ENCODE assay signal across 9 cellular contexts in genomic region chr16:87809150-87809902, GRCh38. TPM values are rescaled to one million over a fixed set of nuclear protein-coding genes. Genes with fewer than 3 reads are reported as not detected.
DNase-seq lines count a peak whose midpoint lies in the region; ATAC-seq and TF ChIP-seq lines count a peak whose summit lies in the region.
"Had no signal": no experiment of that assay in that cellular context is flagged by ENCODE, and none has a peak within 500 bp of the region (broad histone marks: within the 10 kb centered on the region; RNA-seq: fewer than 3 reads in every experiment).

No MANE protein-coding gene starts in this region.

- intact Hi-C loops in CD4-positive, alpha-beta T cell (cut with DNase I, micrococcal nuclease) = no loop called here

- no peaks in the 10 kb centered on the region for H3K9me3 Mint-ChIP-seq in CD4-positive, alpha-beta T cell
- no peaks in the 10 kb centered on the region for H3K9me3 Mint-ChIP-seq in mesothelial cell of epicardium
- H3K9me3 Mint-ChIP-seq: nephron had no signal

- TF ChIP-seq CTCF in CD4-positive, alpha-beta T cell (IDR thresholded peaks at IDR 0.05) = no peak
- TF ChIP-seq CTCF in RWPE2 (IDR thresholded peaks at IDR 0.05; ENCODE audit: poor library complexity, severe bottlenecking) = no peak
- TF ChIP-seq CTCF in mesothelial cell of epicardium (IDR thresholded peaks at IDR 0.05; ENCODE audit: unreplicated experiment) = no peak

- CTCF ChIA-PET in CD4-positive, alpha-beta T cell (lab: Charles Lee) = interaction anchor here (1.6 kb wide), 1 partner anchor 30 kb away, joined by 5 read pairs; no protein-coding TSS in a partner anchor

- H3K36me3 Mint-ChIP-seq in CD4-positive, alpha-beta T cell (ENCODE audit: low read depth) = no peaks in the 10 kb centered on the region
- H3K36me3 Mint-ChIP-seq in mesothelial cell of epicardium = no peaks in the 10 kb centered on the region

- no peaks in the 10 kb centered on the region for H3K36me3 ChIP-seq in RWPE2 (ENCODE audit: low read depth)

- no peak overlapping the region for H3K4me3 ChIP-seq in RWPE2 (ENCODE audit: severe bottlenecking)

- ATAC-seq in CD4-positive, alpha-beta T cell (ENCODE audit: poor library complexity) = no peak
- ATAC-seq in GM19023 (IDR thresholded peaks at IDR 0.05; ENCODE audit: unreplicated experiment) = peak; percentile 56
- ATAC-seq in HG03045 (IDR thresholded peaks at IDR 0.05; ENCODE audit: unreplicated experiment) = peak; percentile 49
- no peak for ATAC-seq in RWPE2 (ENCODE audit: low read depth)

- no peak for DNase-seq in CD4-positive, alpha-beta T cell
- no peak for DNase-seq in RWPE2 (ENCODE audit: low spot score)
- DNase-seq in cerebellum (ENCODE audit: low spot score) = no peak
- no peak for DNase-seq in hypothalamus (lab: John Stamatoyannopoulos, UW)
- DNase-seq in mesothelial cell of epicardium (ENCODE audit: low spot score in 2 of 2, unreplicated experiment in 2 of 2) = no peak
- no peak for DNase-seq in G401 (ENCODE audit: low spot score)

- H3K4me1 ChIP-seq in RWPE2 (ENCODE audit: insufficient read depth, poor library complexity, severe bottlenecking) = peaks cover 24% of the 10 kb centered on the region

- peaks cover 18% of the 10 kb centered on the region for H3K4me1 Mint-ChIP-seq in CD4-positive, alpha-beta T cell (ENCODE audit: low read depth)
- peaks cover 26% of the 10 kb centered on the region for H3K4me1 Mint-ChIP-seq in mesothelial cell of epicardium

- no peaks in the 10 kb centered on the region for H3K27me3 Mint-ChIP-seq in CD4-positive, alpha-beta T cell
- H3K27me3 Mint-ChIP-seq in mesothelial cell of epicardium (ENCODE audit: low read depth) = peaks cover 2% of the 10 kb centered on the region

- in situ Hi-C loops in G401 (cut with HindIII; ENCODE audit: low sequenced_read_pairs) = no loop called here

- no peaks in the 10 kb centered on the region for H3K9me3 ChIP-seq in CD4-positive, alpha-beta T cell (ENCODE audit: control insufficient read depth, low read length)
- no peaks in the 10 kb centered on the region for H3K9me3 ChIP-seq in RWPE2 (ENCODE audit: severe bottlenecking)

- H3K27me3 ChIP-seq in CD4-positive, alpha-beta T cell (ENCODE audit: control insufficient read depth, insufficient read depth, low read length) = no peaks in the 10 kb centered on the region
- H3K27me3 ChIP-seq in RWPE2 (ENCODE audit: insufficient read depth, poor library complexity, severe bottlenecking) = no peaks in the 10 kb centered on the region

- H3K27ac ChIP-seq in CD4-positive, alpha-beta T cell (ENCODE audit: low read depth, low read length) = no peak overlapping the region
- H3K27ac ChIP-seq in RWPE2 (ENCODE audit: poor library complexity, severe bottlenecking) = peak overlapping the region; percentile 97

- peak overlapping the region; percentile 2 for H3K4me3 Mint-ChIP-seq in CD4-positive, alpha-beta T cell
- H3K4me3 Mint-ChIP-seq in mesothelial cell of epicardium = no peak overlapping the region
- H3K4me3 Mint-ChIP-seq: nephron had no signal

- POLR2A ChIA-PET in CD4-positive, alpha-beta T cell (lab: Charles Lee) = no interaction called here

- H3K27ac Mint-ChIP-seq in CD4-positive, alpha-beta T cell = no peak overlapping the region
- no peak overlapping the region for H3K27ac Mint-ChIP-seq in mesothelial cell of epicardium
- H3K27ac Mint-ChIP-seq: nephron had no signal

RNA-seq across cellular contexts. Expression of gene KLHDC4, which starts 43.5 kb away (rescaled TPM):
- total RNA-seq in CD4-positive, alpha-beta T cell = 10 to 100 TPM; 41.4 to 43.0 TPM
- 36.7 TPM for total RNA-seq in cerebellum
- 49.7 to 52.7 TPM (median 52.3 TPM) in 3 replicates for total RNA-seq in mesothelial cell of epicardium
- total RNA-seq in G401 (2014; rRNA removed; shearing (Covaris generic)) = 41.2 and 42.5 TPM in 2 replicates

RNA-seq across cellular contexts. Expression of gene SLC7A5, which starts 60.0 kb away (rescaled TPM):
- 10 to 100 TPM; 80.3 to 85.3 TPM for total RNA-seq in CD4-positive, alpha-beta T cell
- total RNA-seq in cerebellum = 22.0 TPM
- total RNA-seq in mesothelial cell of epicardium = 64.7 to 70.0 TPM (median 69.4 TPM) in 3 replicates
- total RNA-seq in G401 (2014; rRNA removed; shearing (Covaris generic)) = 25.5 and 25.7 TPM in 2 replicates

Comparison
In these comparisons a context has a peak if more than half of its experiments do, and no peak if none do; other contexts are left out.
1. ATAC-seq: peak in GM19023 (single experiment) and HG03045 (single experiment); none in CD4-positive, alpha-beta T cell (single experiment) and RWPE2 (single experiment).